Comparison of ENCODE assay signal across 14 cellular contexts in genomic region chr10:31468536-31468859, GRCh38.
A peak's percentile ranks its signal among the peaks of the same experiment; 100 is the strongest.
DNase-seq lines count a peak whose midpoint lies in the region; ATAC-seq and TF ChIP-seq lines count a peak whose summit lies in the region.
"Had no signal": no experiment of that assay in that cellular context is flagged by ENCODE, and none has a peak within 500 bp of the region (broad histone marks: within the 10 kb centered on the region; RNA-seq: fewer than 3 reads in every experiment).

No MANE protein-coding gene starts in this region.

- intact Hi-C loops in activated CD8-positive, alpha-beta T cell treated with anti-CD3 and anti-CD28 coated beads for 36 hours (cut with micrococcal nuclease), result no loop called here
- intact Hi-C loops in MCF 10A (cut with micrococcal nuclease), result no loop called here

- no peaks in the 10 kb centered on the region for H3K4me1 Mint-ChIP-seq in activated CD8-positive, alpha-beta T cell treated with anti-CD3 and anti-CD28 coated beads, Interleukin-2, amount 10 ng/mL, durations not matched to agents 7 days and 5 days (ENCODE audit: low read depth)
- H3K4me1 Mint-ChIP-seq in activated CD8-positive, alpha-beta T cell treated with anti-CD3 and anti-CD28 coated beads for 36 hours (ENCODE audit: low read depth), result no peaks in the 10 kb centered on the region
- no peaks in the 10 kb centered on the region for H3K4me1 Mint-ChIP-seq in mesothelial cell of epicardium
- H3K4me1 Mint-ChIP-seq in MCF 10A (ENCODE audit: insufficient read depth, unreplicated experiment), result no peaks in the 10 kb centered on the region
- H3K4me1 Mint-ChIP-seq: IgD-negative memory B cell had no signal

- peak overlapping the region; percentile 5 for H3K27ac Mint-ChIP-seq in activated CD8-positive, alpha-beta T cell treated with anti-CD3 and anti-CD28 coated beads, Interleukin-2, amount 10 ng/mL, durations not matched to agents 7 days and 5 days
- no peak overlapping the region for H3K27ac Mint-ChIP-seq in activated CD8-positive, alpha-beta T cell treated with anti-CD3 and anti-CD28 coated beads for 36 hours
- no peak overlapping the region for H3K27ac Mint-ChIP-seq in mesothelial cell of epicardium
- H3K27ac Mint-ChIP-seq in MCF 10A (ENCODE audit: low read depth, unreplicated experiment), result no peak overlapping the region
- H3K27ac Mint-ChIP-seq: CD8-positive, alpha-beta memory T cell; IgD-negative memory B cell had no signal

- H3K9ac ChIP-seq in KMS-11, result no peak overlapping the region
- H3K9ac ChIP-seq: BLaER1 had no signal

- H3K36me3 ChIP-seq in KMS-11 (ENCODE audit: insufficient read depth), result peaks cover 10% of the 10 kb centered on the region

- H4K20me1 ChIP-seq in KMS-11 (ENCODE audit: insufficient read depth), result no peaks in the 10 kb centered on the region
- H4K20me1 ChIP-seq: BLaER1 had no signal

- H3K27ac ChIP-seq in KMS-11 (no peak overlapping the region), VCaP (no peak overlapping the region)
- H3K27ac ChIP-seq: BLaER1 had no signal

- H3K4me1 ChIP-seq in KMS-11 (ENCODE audit: low read depth, poor library complexity, severe bottlenecking), result no peaks in the 10 kb centered on the region
- H3K4me1 ChIP-seq: BLaER1 had no signal

- no peak for ATAC-seq in activated CD8-positive, alpha-beta T cell treated with anti-CD3 and anti-CD28 coated beads, Interleukin-2, amount 10 ng/mL, durations not matched to agents 7 days and 5 days
- ATAC-seq in activated CD8-positive, alpha-beta T cell treated with anti-CD3 and anti-CD28 coated beads for 36 hours, result no peak
- no peak for ATAC-seq in GM21447 (IDR thresholded peaks at IDR 0.05; ENCODE audit: unreplicated experiment)

- H3K27me3 Mint-ChIP-seq in activated CD8-positive, alpha-beta T cell treated with anti-CD3 and anti-CD28 coated beads, Interleukin-2, amount 10 ng/mL, durations not matched to agents 7 days and 5 days (ENCODE audit: low read depth), result no peaks in the 10 kb centered on the region
- H3K27me3 Mint-ChIP-seq in activated CD8-positive, alpha-beta T cell treated with anti-CD3 and anti-CD28 coated beads for 36 hours, result no peaks in the 10 kb centered on the region
- H3K27me3 Mint-ChIP-seq in mesothelial cell of epicardium (ENCODE audit: low read depth), result no peaks in the 10 kb centered on the region
- H3K27me3 Mint-ChIP-seq in MCF 10A (ENCODE audit: insufficient read depth, unreplicated experiment), result no peaks in the 10 kb centered on the region
- H3K27me3 Mint-ChIP-seq: CD8-positive, alpha-beta memory T cell; IgD-negative memory B cell had no signal

- no peak overlapping the region for H3K4me3 ChIP-seq in KMS-11 (IDR thresholded peaks at IDR 0.05; ENCODE audit: insufficient read depth, low read depth, low read length)
- H3K4me3 ChIP-seq: BLaER1, GM23338 had no signal

- no peaks in the 10 kb centered on the region for H3K79me2 ChIP-seq in KMS-11 (ENCODE audit: insufficient read depth, low read depth)

- no peak overlapping the region for H3K4me3 Mint-ChIP-seq in activated CD8-positive, alpha-beta T cell treated with anti-CD3 and anti-CD28 coated beads, Interleukin-2, amount 10 ng/mL, durations not matched to agents 7 days and 5 days
- H3K4me3 Mint-ChIP-seq in activated CD8-positive, alpha-beta T cell treated with anti-CD3 and anti-CD28 coated beads for 36 hours, result no peak overlapping the region
- no peak overlapping the region for H3K4me3 Mint-ChIP-seq in mesothelial cell of epicardium
- H3K4me3 Mint-ChIP-seq in MCF 10A (ENCODE audit: unreplicated experiment), result no peak overlapping the region
- H3K4me3 Mint-ChIP-seq: CD8-positive, alpha-beta memory T cell; GM23338 had no signal

- CTCF ChIA-PET in activated CD8-positive, alpha-beta T cell treated with anti-CD3 and anti-CD28 coated beads, Interleukin-2, amount 10 ng/mL, durations not matched to agents 7 days and 5 days (lab: Charles Lee), result no interaction called here
- CTCF ChIA-PET in activated CD8-positive, alpha-beta T cell treated with anti-CD3 and anti-CD28 coated beads for 36 hours (lab: Charles Lee), result interaction anchor here (1.1 to 1.7 kb wide), 6 partner anchors 9 to 345 kb away, joined by 3 to 6 read pairs (median 3); no protein-coding TSS in a partner anchor
- CTCF ChIA-PET in MCF 10A (lab: Yijun Ruan, JAX), result interaction anchor here (0.6 to 1.5 kb wide), 4 partner anchors 9 to 719 kb away, joined by 3 to 9 read pairs (median 4); no protein-coding TSS in a partner anchor

- no peak overlapping the region for H2AFZ ChIP-seq in KMS-11 (ENCODE audit: low read depth)

- TF ChIP-seq CTCF in activated CD8-positive, alpha-beta T cell treated with anti-CD3 and anti-CD28 coated beads for 36 hours (IDR thresholded peaks at IDR 0.05), result no peak
- TF ChIP-seq CTCF in KMS-11 (conservative IDR thresholded peaks at IDR 0.05; ENCODE audit: low read depth, low read length) (peak; percentile 34; the same call in 1 of the 2 replicates), VCaP (conservative IDR thresholded peaks at IDR 0.05) (peak; percentile 44), mesothelial cell of epicardium (IDR thresholded peaks at IDR 0.05; ENCODE audit: unreplicated experiment) (peak; percentile 16), MCF 10A (IDR thresholded peaks at IDR 0.05; ENCODE audit: unreplicated experiment) (no peak)

- POLR2A ChIA-PET in activated CD8-positive, alpha-beta T cell treated with anti-CD3 and anti-CD28 coated beads, Interleukin-2, amount 10 ng/mL, durations not matched to agents 7 days and 5 days (lab: Charles Lee), result no interaction called here
- POLR2A ChIA-PET in activated CD8-positive, alpha-beta T cell treated with anti-CD3 and anti-CD28 coated beads for 36 hours (lab: Charles Lee), result no interaction called here
- POLR2A ChIA-PET in MCF 10A (lab: Yijun Ruan, JAX), result interaction anchor here (1.3 kb wide), 1 partner anchor 21 kb away, joined by 3 read pairs; no protein-coding TSS in a partner anchor

- no peak overlapping the region for H3K4me2 ChIP-seq in KMS-11
- H3K4me2 ChIP-seq: BLaER1, GM23338 had no signal

- H3K36me3 Mint-ChIP-seq in activated CD8-positive, alpha-beta T cell treated with anti-CD3 and anti-CD28 coated beads, Interleukin-2, amount 10 ng/mL, durations not matched to agents 7 days and 5 days (ENCODE audit: low read depth), result peaks cover 48% of the 10 kb centered on the region
- H3K36me3 Mint-ChIP-seq in activated CD8-positive, alpha-beta T cell treated with anti-CD3 and anti-CD28 coated beads for 36 hours (ENCODE audit: low read depth), result peaks cover 51% of the 10 kb centered on the region
- H3K36me3 Mint-ChIP-seq in mesothelial cell of epicardium (peaks cover 25% of the 10 kb centered on the region), MCF 10A (ENCODE audit: insufficient read depth, unreplicated experiment) (peaks cover 14% of the 10 kb centered on the region)

- DNase-seq in activated CD8-positive, alpha-beta T cell treated with anti-CD3 and anti-CD28 coated beads, Interleukin-2, amount 10 ng/mL, durations not matched to agents 7 days and 5 days, result no peak
- DNase-seq in activated CD8-positive, alpha-beta T cell treated with anti-CD3 and anti-CD28 coated beads for 36 hours, result no peak
- DNase-seq in mesothelial cell of epicardium (ENCODE audit: low spot score in 2 of 2, unreplicated experiment in 2 of 2) (no peak), NCI-H524 (lab: John Stamatoyannopoulos, UW) (no peak), MCF 10A (ENCODE audit: unreplicated experiment) (no peak)
- DNase-seq: CD8-positive, alpha-beta memory T cell; COR-L47; DMS 273 treated with DMSO at 0.1 percent for 48 hours had no signal

- BruUV-seq in MCF 10A (replicated peaks; lab: Mats Ljungman, UMichigan), result no TSS peak

- peaks cover 27% of the 10 kb centered on the region for H3K9me3 Mint-ChIP-seq in activated CD8-positive, alpha-beta T cell treated with anti-CD3 and anti-CD28 coated beads, Interleukin-2, amount 10 ng/mL, durations not matched to agents 7 days and 5 days (ENCODE audit: insufficient read depth)
- peaks cover 20% of the 10 kb centered on the region for H3K9me3 Mint-ChIP-seq in activated CD8-positive, alpha-beta T cell treated with anti-CD3 and anti-CD28 coated beads for 36 hours
- H3K9me3 Mint-ChIP-seq in mesothelial cell of epicardium, result peaks cover 29% of the 10 kb centered on the region
- no peaks in the 10 kb centered on the region for H3K9me3 Mint-ChIP-seq in MCF 10A (ENCODE audit: unreplicated experiment)

- H3K27me3 ChIP-seq in KMS-11 (ENCODE audit: insufficient read depth, low read depth), result no peaks in the 10 kb centered on the region
- H3K27me3 ChIP-seq: BLaER1 had no signal

Comparison
In these comparisons a context has a peak if more than half of its experiments do, and no peak if none do; other contexts are left out.
1. CTCF ChIP-seq: peak in KMS-11 (single experiment), VCaP (single experiment) and mesothelial cell of epicardium (single experiment); none in activated CD8-positive, alpha-beta T cell treated with anti-CD3 and anti-CD28 coated beads for 36 hours (single experiment) and MCF 10A (single experiment).